1 cellular context compared by ENCODE assay signal in the genomic region with DNA sequence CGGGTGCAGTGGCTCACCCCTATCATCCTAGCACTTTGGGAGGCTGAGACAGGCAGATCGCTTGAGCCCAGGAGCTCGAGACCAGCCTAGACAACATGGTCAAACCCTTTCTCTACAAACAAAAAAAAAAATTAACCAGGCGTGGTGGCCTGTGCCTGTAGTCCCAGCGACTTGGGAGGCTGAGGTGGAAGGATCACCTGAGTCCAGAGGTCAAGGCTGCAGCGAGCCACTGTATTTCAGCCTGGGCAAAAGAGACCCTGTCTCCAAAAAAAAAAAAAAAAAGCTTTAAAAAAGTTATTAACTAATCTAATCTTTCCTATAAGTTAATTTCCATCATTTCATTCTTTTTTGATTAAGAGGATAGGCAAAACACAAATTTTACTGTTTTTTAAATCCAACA.
TF ChIP-seq lines count a peak whose summit lies in the region.

No MANE protein-coding gene starts in this region.

TF ChIP-seq in HepG2, 621 proteins besides CTCF, POLR2A, EP300 and RAD21 (continues in another document):
- TF ChIP-seq FOSL2 (CRISPR knock-in tag; IDR thresholded peaks at IDR 0.05) (no peak), KDM3A (CRISPR knock-in tag; IDR thresholded peaks at IDR 0.05; ENCODE audit: low read depth) (no peak), GTF2F1 (IDR thresholded peaks at IDR 0.05; ENCODE audit: low read length) (no peak), MAZ (IDR thresholded peaks at IDR 0.05; ENCODE audit: borderline replicate concordance, low read depth, low read length) (no peak), MAZ (CRISPR knock-in tag; IDR thresholded peaks at IDR 0.05; ENCODE audit: low read depth) (no peak), GATAD2A (CRISPR knock-in tag; IDR thresholded peaks at IDR 0.05) (peak; percentile 37; the same call in 1 of the 2 replicates), ZBTB38 (CRISPR knock-in tag; IDR thresholded peaks at IDR 0.05) (no peak), ZNF781 (CRISPR knock-in tag; IDR thresholded peaks at IDR 0.05; ENCODE audit: borderline replicate concordance, not compliant biosample characterization) (no peak), PRDM15 (CRISPR knock-in tag; IDR thresholded peaks at IDR 0.05) (no peak), ZNF232 (CRISPR knock-in tag; IDR thresholded peaks at IDR 0.05; ENCODE audit: borderline replicate concordance) (no peak), HIC2 (CRISPR knock-in tag; IDR thresholded peaks at IDR 0.05; ENCODE audit: low read depth) (no peak), RARA (CRISPR knock-in tag; IDR thresholded peaks at IDR 0.05) (0 out of 2 replicates have a peak, but pooled peaks have one; percentile 10), HNF4A (CRISPR knock-in tag; IDR thresholded peaks at IDR 0.05) (peak; percentile 55; the same call in 1 of the 2 replicates), CSRNP2 (CRISPR knock-in tag; conservative IDR thresholded peaks at IDR 0.05; ENCODE audit: low read depth) (no peak), ZNF761 (CRISPR knock-in tag; conservative IDR thresholded peaks at IDR 0.05) (no peak), NR0B2 (CRISPR knock-in tag; IDR thresholded peaks at IDR 0.05) (no peak), MLLT10 (CRISPR knock-in tag; IDR thresholded peaks at IDR 0.05) (no peak), NR2C2 (CRISPR knock-in tag; IDR thresholded peaks at IDR 0.05; ENCODE audit: borderline replicate concordance) (no peak), SYNCRIP (IDR thresholded peaks at IDR 0.05; ENCODE audit: insufficient read depth, low read depth, low read length) (no peak), ARID5B (CRISPR knock-in tag; IDR thresholded peaks at IDR 0.05) (0 out of 2 replicates have a peak, but pooled peaks have one; percentile 21), ATF7-NPFF (CRISPR knock-in tag; IDR thresholded peaks at IDR 0.05; ENCODE audit: low read depth) (no peak), ZNF230 (CRISPR knock-in tag; IDR thresholded peaks at IDR 0.05) (no peak), JUN (CRISPR knock-in tag; IDR thresholded peaks at IDR 0.05) (no peak), RBAK (CRISPR knock-in tag; IDR thresholded peaks at IDR 0.05) (no peak), MTERF4 (CRISPR knock-in tag; IDR thresholded peaks at IDR 0.05) (no peak), ZFP91 (CRISPR knock-in tag; IDR thresholded peaks at IDR 0.05; ENCODE audit: borderline replicate concordance) (no peak), JUND (CRISPR knock-in tag; IDR thresholded peaks at IDR 0.05) (no peak)
- TF ChIP-seq, protein P1, sequence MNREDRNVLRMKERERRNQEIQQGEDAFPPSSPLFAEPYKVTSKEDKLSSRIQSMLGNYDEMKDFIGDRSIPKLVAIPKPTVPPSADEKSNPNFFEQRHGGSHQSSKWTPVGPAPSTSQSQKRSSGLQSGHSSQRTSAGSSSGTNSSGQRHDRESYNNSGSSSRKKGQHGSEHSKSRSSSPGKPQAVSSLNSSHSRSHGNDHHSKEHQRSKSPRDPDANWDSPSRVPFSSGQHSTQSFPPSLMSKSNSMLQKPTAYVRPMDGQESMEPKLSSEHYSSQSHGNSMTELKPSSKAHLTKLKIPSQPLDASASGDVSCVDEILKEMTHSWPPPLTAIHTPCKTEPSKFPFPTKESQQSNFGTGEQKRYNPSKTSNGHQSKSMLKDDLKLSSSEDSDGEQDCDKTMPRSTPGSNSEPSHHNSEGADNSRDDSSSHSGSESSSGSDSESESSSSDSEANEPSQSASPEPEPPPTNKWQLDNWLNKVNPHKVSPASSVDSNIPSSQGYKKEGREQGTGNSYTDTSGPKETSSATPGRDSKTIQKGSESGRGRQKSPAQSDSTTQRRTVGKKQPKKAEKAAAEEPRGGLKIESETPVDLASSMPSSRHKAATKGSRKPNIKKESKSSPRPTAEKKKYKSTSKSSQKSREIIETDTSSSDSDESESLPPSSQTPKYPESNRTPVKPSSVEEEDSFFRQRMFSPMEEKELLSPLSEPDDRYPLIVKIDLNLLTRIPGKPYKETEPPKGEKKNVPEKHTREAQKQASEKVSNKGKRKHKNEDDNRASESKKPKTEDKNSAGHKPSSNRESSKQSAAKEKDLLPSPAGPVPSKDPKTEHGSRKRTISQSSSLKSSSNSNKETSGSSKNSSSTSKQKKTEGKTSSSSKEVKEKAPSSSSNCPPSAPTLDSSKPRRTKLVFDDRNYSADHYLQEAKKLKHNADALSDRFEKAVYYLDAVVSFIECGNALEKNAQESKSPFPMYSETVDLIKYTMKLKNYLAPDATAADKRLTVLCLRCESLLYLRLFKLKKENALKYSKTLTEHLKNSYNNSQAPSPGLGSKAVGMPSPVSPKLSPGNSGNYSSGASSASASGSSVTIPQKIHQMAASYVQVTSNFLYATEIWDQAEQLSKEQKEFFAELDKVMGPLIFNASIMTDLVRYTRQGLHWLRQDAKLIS (CRISPR knock-in tag; IDR thresholded peaks at IDR 0.05): no peak
- TF ChIP-seq, protein P2, sequence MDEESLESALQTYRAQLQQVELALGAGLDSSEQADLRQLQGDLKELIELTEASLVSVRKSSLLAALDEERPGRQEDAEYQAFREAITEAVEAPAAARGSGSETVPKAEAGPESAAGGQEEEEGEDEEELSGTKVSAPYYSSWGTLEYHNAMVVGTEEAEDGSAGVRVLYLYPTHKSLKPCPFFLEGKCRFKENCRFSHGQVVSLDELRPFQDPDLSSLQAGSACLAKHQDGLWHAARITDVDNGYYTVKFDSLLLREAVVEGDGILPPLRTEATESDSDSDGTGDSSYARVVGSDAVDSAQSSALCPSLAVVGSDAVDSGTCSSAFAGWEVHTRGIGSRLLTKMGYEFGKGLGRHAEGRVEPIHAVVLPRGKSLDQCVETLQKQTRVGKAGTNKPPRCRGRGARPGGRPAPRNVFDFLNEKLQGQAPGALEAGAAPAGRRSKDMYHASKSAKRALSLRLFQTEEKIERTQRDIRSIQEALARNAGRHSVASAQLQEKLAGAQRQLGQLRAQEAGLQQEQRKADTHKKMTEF (CRISPR knock-in tag; IDR thresholded peaks at IDR 0.05): peak; percentile 39; the same call in 1 of the 2 replicates
- TF ChIP-seq, protein P3, sequence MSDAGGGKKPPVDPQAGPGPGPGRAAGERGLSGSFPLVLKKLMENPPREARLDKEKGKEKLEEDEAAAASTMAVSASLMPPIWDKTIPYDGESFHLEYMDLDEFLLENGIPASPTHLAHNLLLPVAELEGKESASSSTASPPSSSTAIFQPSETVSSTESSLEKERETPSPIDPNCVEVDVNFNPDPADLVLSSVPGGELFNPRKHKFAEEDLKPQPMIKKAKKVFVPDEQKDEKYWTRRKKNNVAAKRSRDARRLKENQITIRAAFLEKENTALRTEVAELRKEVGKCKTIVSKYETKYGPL (CRISPR knock-in tag; IDR thresholded peaks at IDR 0.05): no peak
- TF ChIP-seq, protein P4, sequence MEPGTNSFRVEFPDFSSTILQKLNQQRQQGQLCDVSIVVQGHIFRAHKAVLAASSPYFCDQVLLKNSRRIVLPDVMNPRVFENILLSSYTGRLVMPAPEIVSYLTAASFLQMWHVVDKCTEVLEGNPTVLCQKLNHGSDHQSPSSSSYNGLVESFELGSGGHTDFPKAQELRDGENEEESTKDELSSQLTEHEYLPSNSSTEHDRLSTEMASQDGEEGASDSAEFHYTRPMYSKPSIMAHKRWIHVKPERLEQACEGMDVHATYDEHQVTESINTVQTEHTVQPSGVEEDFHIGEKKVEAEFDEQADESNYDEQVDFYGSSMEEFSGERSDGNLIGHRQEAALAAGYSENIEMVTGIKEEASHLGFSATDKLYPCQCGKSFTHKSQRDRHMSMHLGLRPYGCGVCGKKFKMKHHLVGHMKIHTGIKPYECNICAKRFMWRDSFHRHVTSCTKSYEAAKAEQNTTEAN (CRISPR knock-in tag; conservative IDR thresholded peaks at IDR 0.05): no peak
